In genomic region chr22:44718418-44718817, GRCh38 we compare ENCODE assay signal across 28 cellular contexts. TPM values are rescaled to one million over a fixed set of nuclear protein-coding genes. Genes with fewer than 3 reads are reported as not detected.
DNase-seq lines count a peak whose midpoint lies in the region; ATAC-seq, FAIRE-seq and TF ChIP-seq lines count a peak whose summit lies in the region.
"Had no signal": no experiment of that assay in that cellular context is flagged by ENCODE, and none has a peak within 500 bp of the region (broad histone marks: within the 10 kb centered on the region; RNA-seq: fewer than 3 reads in every experiment).

No MANE protein-coding gene starts in this region.

- BruUV-seq in GM12878 (replicated peaks; lab: Mats Ljungman, UMichigan): no TSS peak

- SMC1A ChIA-PET in GM12878 (lab: Charles Lee; ENCODE audit: uncharacterized antibody, unreplicated experiment): interaction anchor here (0.8 to 1.3 kb wide), 2 partner anchors 10 to 14 kb away, joined by 3 to 4 read pairs; no protein-coding TSS in a partner anchor

- TF ChIP-seq CTCF in GM12878 (IDR thresholded peaks at IDR 0.05 in 2 of 3, conservative IDR thresholded peaks at IDR 0.05 in 1 of 3; ENCODE audit: control insufficient read depth in 2 of 3, extremely low read depth in 1 of 3, insufficient read depth in 1 of 3, low read depth in 3 of 3, low read length in 3 of 3) (no peak), upper lobe of right lung (IDR thresholded peaks at IDR 0.05) (no peak)

- TF ChIP-seq POLR2A in GM12878 (IDR thresholded peaks at IDR 0.05; ENCODE audit: low read depth, low read length): no peak

- TF ChIP-seq RAD21 in GM12878 (IDR thresholded peaks at IDR 0.05; ENCODE audit: insufficient read depth, low read depth, low read length): no peak

- H3K9me3 Mint-ChIP-seq in activated T-cell treated with anti-CD3 and anti-CD28 coated beads, Interleukin-2, amount 50 U/mL, for 72 hours: no peaks in the 10 kb centered on the region
- H3K9me3 Mint-ChIP-seq in stimulated activated naive CD8-positive, alpha-beta T cell treated with anti-CD3 and anti-CD28 coated beads, Interleukin-15, amount 100 ng/mL, for 72 hours: no peaks in the 10 kb centered on the region
- H3K9me3 Mint-ChIP-seq: activated naive CD4-positive, alpha-beta T cell treated with anti-CD3 and anti-CD28 coated beads for 36 hours; central memory CD8-positive, alpha-beta T cell had no signal

- no peak overlapping the region for H2AFZ ChIP-seq in GM12878 (ENCODE audit: control insufficient read depth, low read depth, low read length)

- ATAC-seq in activated T-cell treated with anti-CD3 and anti-CD28 coated beads, Interleukin-2, amount 50 U/mL, for 72 hours (replicated peaks in 1 of 2): peak; percentile 52 to 86
- ATAC-seq in HG03060 (IDR thresholded peaks at IDR 0.05; ENCODE audit: low read depth, unreplicated experiment) (peak; percentile 79), GM12878 (peak; percentile 84), GM21390 (IDR thresholded peaks at IDR 0.05; ENCODE audit: unreplicated experiment) (no peak), upper lobe of right lung (no peak)
- peak; percentile 83 for ATAC-seq in stimulated activated naive CD8-positive, alpha-beta T cell treated with anti-CD3 and anti-CD28 coated beads, Interleukin-15, amount 100 ng/mL, for 72 hours
- ATAC-seq: A549, esophagus mucosa, gastrocnemius medialis, HepG2, Right ventricle myocardium inferior had no signal

- H3K4me3 ChIP-seq in GM12878 (no peak overlapping the region), upper lobe of right lung (no peak overlapping the region)
- H3K4me3 ChIP-seq: A549, ascending aorta, gastrocnemius medialis, smooth muscle cell had no signal

- H3K4me1 Mint-ChIP-seq in activated T-cell treated with anti-CD3 and anti-CD28 coated beads, Interleukin-2, amount 50 U/mL, for 72 hours (ENCODE audit: low read depth): no peaks in the 10 kb centered on the region
- peaks cover 43% of the 10 kb centered on the region for H3K4me1 Mint-ChIP-seq in stimulated activated naive CD8-positive, alpha-beta T cell treated with anti-CD3 and anti-CD28 coated beads, Interleukin-15, amount 100 ng/mL, for 72 hours

- POLR2A ChIA-PET in GM12878 (lab: Charles Lee): no interaction called here

- H3K36me3 Mint-ChIP-seq in activated T-cell treated with anti-CD3 and anti-CD28 coated beads, Interleukin-2, amount 50 U/mL, for 72 hours (ENCODE audit: insufficient read depth in 2 of 2): no peaks in the 10 kb centered on the region

- H3K36me3 ChIP-seq in GM12878 (ENCODE audit: control insufficient read depth in 2 of 2, insufficient read depth in 2 of 2, low read length in 1 of 2): no peaks in the 10 kb centered on the region; a peak in 2 of 4 replicates
- H3K36me3 ChIP-seq in upper lobe of right lung: no peaks in the 10 kb centered on the region
- H3K36me3 ChIP-seq: ascending aorta, gastrocnemius medialis had no signal

- H3K79me2 ChIP-seq in GM12878 (ENCODE audit: control insufficient read depth, insufficient read depth, low read length): no peaks in the 10 kb centered on the region

- H3K9me3 ChIP-seq in GM12878 (replicated peaks; ENCODE audit: control insufficient read depth, insufficient read depth, low read length) (no peaks in the 10 kb centered on the region), upper lobe of right lung (no peaks in the 10 kb centered on the region)
- H3K9me3 ChIP-seq: A549, ascending aorta, gastrocnemius medialis had no signal

- whole genome bisulfite sequencing in GM12878 (ENCODE audit: insufficient coverage, insufficient replicate concordance, low lambda C conversion rate, missing lambda C conversion rate): 2% methylated on average over 3 of the region's 3 CpGs

- FAIRE-seq in GM12878 (lab: Jason Lieb, UNC): peak; percentile 27
- FAIRE-seq: A549, G401.6, HepG2, urothelium cell line had no signal

- no peaks in the 10 kb centered on the region for H4K20me1 ChIP-seq in GM12878 (ENCODE audit: control insufficient read depth, insufficient read depth)

- no peaks in the 10 kb centered on the region for H3K27me3 Mint-ChIP-seq in activated T-cell treated with anti-CD3 and anti-CD28 coated beads, Interleukin-2, amount 50 U/mL, for 72 hours (ENCODE audit: low read depth)
- H3K27me3 Mint-ChIP-seq in stimulated activated naive CD8-positive, alpha-beta T cell treated with anti-CD3 and anti-CD28 coated beads, Interleukin-15, amount 100 ng/mL, for 72 hours: no peaks in the 10 kb centered on the region
- H3K27me3 Mint-ChIP-seq: central memory CD8-positive, alpha-beta T cell had no signal

- H3K4me1 ChIP-seq in GM12878 (ENCODE audit: control insufficient read depth, insufficient read depth, low read length): peaks cover 4% of the 10 kb centered on the region
- H3K4me1 ChIP-seq in upper lobe of right lung: no peaks in the 10 kb centered on the region
- H3K4me1 ChIP-seq: A549, ascending aorta, gastrocnemius medialis had no signal

- H3K27me3 ChIP-seq in GM12878 (replicated peaks in 1 of 2; ENCODE audit: control insufficient read depth in 2 of 2, insufficient read depth in 2 of 2, low read length in 1 of 2) (no peaks in the 10 kb centered on the region), upper lobe of right lung (no peaks in the 10 kb centered on the region)
- H3K27me3 ChIP-seq: ascending aorta, gastrocnemius medialis had no signal

- intact Hi-C loops in GM12878 (cut with micrococcal nuclease; ENCODE audit: unreplicated experiment): no loop called here
- intact Hi-C loops in upper lobe of right lung (cut with DNase I): no loop called here

- no peak for TF ChIP-seq EP300 in GM12878 (IDR thresholded peaks at IDR 0.05; ENCODE audit: borderline replicate concordance in 1 of 2, control insufficient read depth in 1 of 2, low read depth in 2 of 2, low read length in 2 of 2)

- no peak overlapping the region for H3K4me3 Mint-ChIP-seq in activated T-cell treated with anti-CD3 and anti-CD28 coated beads, Interleukin-2, amount 50 U/mL, for 72 hours
- no peak overlapping the region for H3K4me3 Mint-ChIP-seq in stimulated activated naive CD8-positive, alpha-beta T cell treated with anti-CD3 and anti-CD28 coated beads, Interleukin-15, amount 100 ng/mL, for 72 hours
- H3K4me3 Mint-ChIP-seq: activated naive CD4-positive, alpha-beta T cell treated with anti-CD3 and anti-CD28 coated beads for 36 hours; central memory CD8-positive, alpha-beta T cell had no signal

- in situ Hi-C loops in GM12878 (cut with MboI): no loop called here

- RAD21 ChIA-PET in GM12878 (lab: Charles Lee; ENCODE audit: unreplicated experiment): no interaction called here

- no peak overlapping the region for H3K27ac ChIP-seq in GM12878 (ENCODE audit: control insufficient read depth, insufficient read depth)
- H3K27ac ChIP-seq in upper lobe of right lung: no peak overlapping the region
- H3K27ac ChIP-seq: A549, ascending aorta, C4-2B, gastrocnemius medialis had no signal

- CTCF ChIA-PET in GM12878 (lab: Yijun Ruan, JAX): interaction anchor here (0.6 to 1.4 kb wide), 3 partner anchors 18 to 34 kb away, joined by 3 to 4 read pairs (median 3); no protein-coding TSS in a partner anchor

- DNase-seq in activated T-cell treated with anti-CD3 and anti-CD28 coated beads, Interleukin-2, amount 50 U/mL, for 72 hours: no peak
- no peak for DNase-seq in activated T-cell treated with anti-CD3 and anti-CD28 coated beads for 4 hours
- DNase-seq in GM12878 (ENCODE audit: low read depth, low spot score): peak; percentile 56
- no peak for DNase-seq in stimulated activated naive CD8-positive, alpha-beta T cell treated with anti-CD3 and anti-CD28 coated beads, Interleukin-15, amount 100 ng/mL, for 72 hours
- DNase-seq in upper lobe of right lung: no peak
- DNase-seq in cerebellum (ENCODE audit: low spot score): no peak
- DNase-seq: activated CD4-positive, alpha-beta T cell treated with anti-CD3 and anti-CD28 coated beads for 4 hours; activated naive CD4-positive, alpha-beta T cell treated with anti-CD3 and anti-CD28 coated beads for 36 hours; DMS 273 treated with DMSO at 0.1 percent for 48 hours; effector CD4-positive, alpha-beta T cell; gastrocnemius medialis; HCEC 1CT; NCI-H1436; stimulated activated CD4-positive, alpha-beta T cell treated with anti-CD3 and anti-CD28 coated beads, Interleukin-4, amount 100 ng/mL, for 24 hours had no signal

- peak overlapping the region; percentile 68 for H3K27ac Mint-ChIP-seq in activated T-cell treated with anti-CD3 and anti-CD28 coated beads, Interleukin-2, amount 50 U/mL, for 72 hours
- H3K27ac Mint-ChIP-seq in stimulated activated naive CD8-positive, alpha-beta T cell treated with anti-CD3 and anti-CD28 coated beads, Interleukin-15, amount 100 ng/mL, for 72 hours: no peak overlapping the region
- H3K27ac Mint-ChIP-seq: activated naive CD4-positive, alpha-beta T cell treated with anti-CD3 and anti-CD28 coated beads for 36 hours had no signal

- no peak overlapping the region for H3K9ac ChIP-seq in GM12878 (ENCODE audit: control insufficient read depth, insufficient read depth, low read length)

- no peak overlapping the region for H3K4me2 ChIP-seq in GM12878 (ENCODE audit: control insufficient read depth, insufficient read depth)
- H3K4me2 ChIP-seq: A549, smooth muscle cell had no signal

RNA-seq across cellular contexts. Expression of gene PRR5, which starts 16.4 kb away (rescaled TPM):
- total RNA-seq in activated T-cell treated with anti-CD3 and anti-CD28 coated beads, Interleukin-2, amount 50 U/mL, for 72 hours: 10 to 100 TPM; 11.7 to 12.0 TPM
- total RNA-seq in GM12878 (2013; cell fraction: nucleolus; rRNA removed): 8.9 and 12.5 TPM in 2 replicates
- 0.54 and 1.6 TPM in 2 replicates for total RNA-seq in GM12878 (2014; rRNA removed)
- 0.89 and 0.92 TPM in 2 replicates for total RNA-seq in GM12878 (2014; rRNA removed; fragmentation: Illumina TruSeq; extraction: Trizol)
- total RNA-seq in GM12878 (2021): 4.5 and 5.3 TPM in 2 replicates
- polyA plus RNA-seq in GM12878 (2011; ENCODE audit: low read depth): 0.21 TPM
- 4.7 and 9.4 TPM in 2 replicates for polyA plus RNA-seq in GM12878 (2011; rRNA removed)
- 12.9 and 16.4 TPM in 2 replicates for polyA plus RNA-seq in GM12878 (2011; cell fraction: cytosol; rRNA removed)
- 50.2 TPM in 2 replicates for polyA plus RNA-seq in GM12878 (2011; cell fraction: nucleus; rRNA removed)
- polyA plus RNA-seq in GM12878 (2012): 1.5 and 1.6 TPM in 2 replicates
- 0.59 TPM in 1 of 2 replicates, not detected in the other for polyA plus RNA-seq in GM12878 (2014; fragmentation: Illumina TruSeq; extraction: Trizol)
- polyA plus RNA-seq in GM12878 (2014; fragmentation: Nextera tagmentation; extraction: Ambion mirVana): under 1 TPM; 0.03 to 0.13 TPM
- polyA plus RNA-seq in GM12878 (2014; rRNA removed): 2.9 TPM in 2 replicates
- 1 to 10 TPM; 1.3 to 1.8 TPM for polyA plus RNA-seq in GM12878 (2016; fragmentation: Nextera tagmentation; extraction: Ambion mirVana)
- polyA minus RNA-seq in GM12878 (2011; rRNA and poly(A)+ RNA removed): 15.9 and 21.4 TPM in 2 replicates
- polyA minus RNA-seq in GM12878 (2011; cell fraction: cytosol; rRNA and poly(A)+ RNA removed): 7.8 and 9.0 TPM in 2 replicates
- polyA minus RNA-seq in GM12878 (2011; cell fraction: nucleus; rRNA and poly(A)+ RNA removed): 15.1 and 24.5 TPM in 2 replicates
- total RNA-seq in upper lobe of right lung: 13.6 TPM
- total RNA-seq in cerebellum: 20.8 TPM
- total RNA-seq: M059J had no signal

RNA-seq across cellular contexts. Expression of gene ARHGAP8, which starts 34.0 kb away (rescaled TPM):
- 1 to 10 TPM; 2.8 to 4.4 TPM for total RNA-seq in activated T-cell treated with anti-CD3 and anti-CD28 coated beads, Interleukin-2, amount 50 U/mL, for 72 hours
- total RNA-seq in GM12878 (2013; cell fraction: nucleolus; rRNA removed): 0.46 and 0.61 TPM in 2 replicates
- total RNA-seq in GM12878 (2014; rRNA removed) (not detected in 2 replicates), GM12878 (2014; rRNA removed; fragmentation: Illumina TruSeq; extraction: Trizol) (not detected in 2 replicates), GM12878 (2021) (not detected in 2 replicates), upper lobe of right lung (18.1 TPM), cerebellum (0.82 TPM)
- polyA plus RNA-seq in GM12878 (2011; ENCODE audit: low read depth): not detected
- polyA plus RNA-seq in GM12878 (2011; rRNA removed) (0.17 and 0.33 TPM in 2 replicates), GM12878 (2014; fragmentation: Illumina TruSeq; extraction: Trizol) (not detected in 2 replicates), GM12878 (2014; fragmentation: Nextera tagmentation; extraction: Ambion mirVana) (not detected), GM12878 (2014; rRNA removed) (not detected in 2 replicates), GM12878 (2016; fragmentation: Nextera tagmentation; extraction: Ambion mirVana) (not detected)
- polyA plus RNA-seq in GM12878 (2011; cell fraction: cytosol; rRNA removed): 0.18 and 0.50 TPM in 2 replicates
- polyA plus RNA-seq in GM12878 (2011; cell fraction: nucleus; rRNA removed): 0.50 and 1.1 TPM in 2 replicates
- 0.06 TPM in 1 of 2 replicates, not detected in the other for polyA plus RNA-seq in GM12878 (2012)
- polyA minus RNA-seq in GM12878 (2011; rRNA and poly(A)+ RNA removed): 0.15 TPM in 1 of 2 replicates, not detected in the other
- polyA minus RNA-seq in GM12878 (2011; cell fraction: cytosol; rRNA and poly(A)+ RNA removed): not detected in 2 replicates
- 0.24 and 0.38 TPM in 2 replicates for polyA minus RNA-seq in GM12878 (2011; cell fraction: nucleus; rRNA and poly(A)+ RNA removed)
- total RNA-seq: ascending aorta, gastrocnemius medialis, lung microvascular endothelial cell, M059J had no signal
- polyA plus RNA-seq: HepG2 had no signal

Comparison
In these comparisons a context has a peak if more than half of its experiments do, and no peak if none do; other contexts are left out.
1. ATAC-seq: peak in activated T-cell treated with anti-CD3 and anti-CD28 coated beads, Interleukin-2, amount 50 U/mL, for 72 hours (2 of 2), HG03060 (single experiment), GM12878 (single experiment) and stimulated activated naive CD8-positive, alpha-beta T cell treated with anti-CD3 and anti-CD28 coated beads, Interleukin-15, amount 100 ng/mL, for 72 hours (single experiment); none in GM21390 (single experiment) and upper lobe of right lung (single experiment).